In genomic region chr17:43697937-43698336, GRCh38 we compare ENCODE assay signal across 27 cellular contexts. TPM values are rescaled to one million over a fixed set of nuclear protein-coding genes. Genes with fewer than 3 reads are reported as not detected.
"Had no signal": no experiment of that assay in that cellular context is flagged by ENCODE, and none has a peak within 500 bp of the region (broad histone marks: within the 10 kb centered on the region; RNA-seq: fewer than 3 reads in every experiment).

No MANE protein-coding gene starts in this region.

- H3K27me3 ChIP-seq: brain microvascular endothelial cell, esophagus muscularis mucosa, foreskin keratinocyte, gastroesophageal sphincter, hepatocyte had no signal

- H3K4me2 ChIP-seq: hepatocyte had no signal

- H3K4me1 ChIP-seq: foreskin keratinocyte had no signal

- H2AFZ ChIP-seq: hepatocyte had no signal

- H3K27ac ChIP-seq: brain microvascular endothelial cell, esophagus muscularis mucosa, foreskin keratinocyte, gastroesophageal sphincter, heart right ventricle, hepatocyte had no signal

- H3K4me3 ChIP-seq: esophagus muscularis mucosa, gastroesophageal sphincter, heart right ventricle, hepatocyte had no signal

- DNase-seq: activated CD4-positive, alpha-beta memory T cell treated with anti-CD3 and anti-CD28 coated beads for 36 hours; activated CD4-positive, alpha-beta T cell treated with anti-CD3 and anti-CD28 coated beads for 36 hours; activated CD4-positive, alpha-beta T cell treated with anti-CD3 and anti-CD28 coated beads, Interleukin-2, amount 10 ng/mL, durations not matched to agents 24 days and 14 days; activated CD4-positive, CD25-positive, alpha-beta regulatory T cell; activated CD4-positive, CD25-positive, alpha-beta regulatory T cell treated with anti-CD3 and anti-CD28 coated beads, Interleukin-2, amount 50 U/mL, for 72 hours; activated CD8-positive, alpha-beta memory T cell treated with anti-CD3 and anti-CD28 coated beads, Interleukin-2, amount 50 U/mL, for 48 hours; activated gamma-delta T cell; activated naive CD4-positive, alpha-beta T cell; activated naive CD4-positive, alpha-beta T cell treated with anti-CD3 and anti-CD28 coated beads, Interleukin-2, amount 10 ng/mL, durations not matched to agents 7 days and 5 days; activated naive CD8-positive, alpha-beta T cell treated with anti-CD3 and anti-CD28 coated beads, Interleukin-2, amount 10 ng/mL, durations not matched to agents 7 days and 5 days; activated T-cell treated with anti-CD3 and anti-CD28 coated beads for 4 hours; activated T-cell treated with anti-CD3 and anti-CD28 coated beads, Interleukin-2, amount 50 U/mL, for 24 hours; activated T-cell treated with anti-CD3 and anti-CD28 coated beads, Interleukin-2, amount 50 U/mL, for 72 hours; brain microvascular endothelial cell; cortex of kidney; dermis blood vessel endothelial cell; effector CD8-positive, alpha-beta T cell; foreskin keratinocyte; T-helper 2 cell had no signal

- ATAC-seq: activated CD4-positive, alpha-beta T cell treated with anti-CD3 and anti-CD28 coated beads for 36 hours; activated naive CD4-positive, alpha-beta T cell treated with anti-CD3 and anti-CD28 coated beads, Interleukin-2, amount 50 U/mL, for 72 hours; activated T-cell treated with anti-CD3 and anti-CD28 coated beads, Interleukin-2, amount 50 U/mL, for 72 hours; foreskin keratinocyte; gastroesophageal sphincter had no signal

- H3K9me3 ChIP-seq: esophagus muscularis mucosa, gastroesophageal sphincter, heart right ventricle had no signal

- H3K36me3 ChIP-seq: brain microvascular endothelial cell, esophagus muscularis mucosa, gastroesophageal sphincter, heart right ventricle had no signal

RNA-seq across cellular contexts. Expression of gene MEOX1, which starts 36.2 kb away (rescaled TPM):
- total RNA-seq: astrocyte, bronchial epithelial cell, epithelial cell of proximal tubule had no signal
